ENCODE assay signal across 1 cellular context in the genomic region with DNA sequence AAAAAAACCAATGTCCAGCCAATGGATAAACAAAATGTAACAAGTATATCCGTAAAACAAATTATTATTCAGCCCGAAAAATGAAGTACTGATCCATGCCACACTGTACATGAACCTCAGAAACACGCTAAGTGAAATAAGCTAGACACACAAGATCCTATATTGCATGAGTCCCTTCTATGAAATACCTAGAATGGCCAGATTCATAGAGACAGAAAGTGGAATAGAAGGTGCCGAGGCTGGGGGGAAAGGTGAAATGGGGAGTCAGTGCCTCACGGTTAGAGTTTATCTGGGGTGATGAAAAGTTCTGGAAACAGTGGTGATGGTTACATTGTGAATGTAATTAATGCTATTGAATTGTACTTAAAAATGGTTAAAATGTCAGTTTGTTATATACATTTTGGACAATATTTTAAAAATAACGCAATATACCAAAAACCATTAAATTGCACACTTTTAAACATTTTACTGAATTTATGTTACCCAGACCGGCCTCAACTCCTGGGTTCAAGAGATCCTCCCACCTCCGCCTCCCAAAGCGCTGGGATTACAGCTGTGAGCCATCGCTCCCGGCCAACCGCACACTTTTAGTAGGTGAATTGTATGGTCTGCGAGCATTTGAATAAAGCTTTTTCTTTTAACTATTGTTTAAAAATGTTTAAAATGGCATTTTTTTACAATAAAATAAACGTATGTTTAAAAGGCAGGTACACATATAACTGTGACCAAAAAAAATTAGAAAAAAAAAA.
TF ChIP-seq lines count a peak whose summit lies in the region.

No MANE protein-coding gene starts in this region.

TF ChIP-seq in neural cell, 6 proteins besides CTCF, POLR2A, EP300 and RAD21 (continued from another document):
- TF ChIP-seq, protein P1, sequence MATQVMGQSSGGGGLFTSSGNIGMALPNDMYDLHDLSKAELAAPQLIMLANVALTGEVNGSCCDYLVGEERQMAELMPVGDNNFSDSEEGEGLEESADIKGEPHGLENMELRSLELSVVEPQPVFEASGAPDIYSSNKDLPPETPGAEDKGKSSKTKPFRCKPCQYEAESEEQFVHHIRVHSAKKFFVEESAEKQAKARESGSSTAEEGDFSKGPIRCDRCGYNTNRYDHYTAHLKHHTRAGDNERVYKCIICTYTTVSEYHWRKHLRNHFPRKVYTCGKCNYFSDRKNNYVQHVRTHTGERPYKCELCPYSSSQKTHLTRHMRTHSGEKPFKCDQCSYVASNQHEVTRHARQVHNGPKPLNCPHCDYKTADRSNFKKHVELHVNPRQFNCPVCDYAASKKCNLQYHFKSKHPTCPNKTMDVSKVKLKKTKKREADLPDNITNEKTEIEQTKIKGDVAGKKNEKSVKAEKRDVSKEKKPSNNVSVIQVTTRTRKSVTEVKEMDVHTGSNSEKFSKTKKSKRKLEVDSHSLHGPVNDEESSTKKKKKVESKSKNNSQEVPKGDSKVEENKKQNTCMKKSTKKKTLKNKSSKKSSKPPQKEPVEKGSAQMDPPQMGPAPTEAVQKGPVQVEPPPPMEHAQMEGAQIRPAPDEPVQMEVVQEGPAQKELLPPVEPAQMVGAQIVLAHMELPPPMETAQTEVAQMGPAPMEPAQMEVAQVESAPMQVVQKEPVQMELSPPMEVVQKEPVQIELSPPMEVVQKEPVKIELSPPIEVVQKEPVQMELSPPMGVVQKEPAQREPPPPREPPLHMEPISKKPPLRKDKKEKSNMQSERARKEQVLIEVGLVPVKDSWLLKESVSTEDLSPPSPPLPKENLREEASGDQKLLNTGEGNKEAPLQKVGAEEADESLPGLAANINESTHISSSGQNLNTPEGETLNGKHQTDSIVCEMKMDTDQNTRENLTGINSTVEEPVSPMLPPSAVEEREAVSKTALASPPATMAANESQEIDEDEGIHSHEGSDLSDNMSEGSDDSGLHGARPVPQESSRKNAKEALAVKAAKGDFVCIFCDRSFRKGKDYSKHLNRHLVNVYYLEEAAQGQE (IDR thresholded peaks at IDR 0.05; ENCODE audit: borderline replicate concordance), result no peak
- no peak for TF ChIP-seq POLR2AphosphoS5 (IDR thresholded peaks at IDR 0.05)
